8 cellular contexts compared by ENCODE assay signal in the genomic region with DNA sequence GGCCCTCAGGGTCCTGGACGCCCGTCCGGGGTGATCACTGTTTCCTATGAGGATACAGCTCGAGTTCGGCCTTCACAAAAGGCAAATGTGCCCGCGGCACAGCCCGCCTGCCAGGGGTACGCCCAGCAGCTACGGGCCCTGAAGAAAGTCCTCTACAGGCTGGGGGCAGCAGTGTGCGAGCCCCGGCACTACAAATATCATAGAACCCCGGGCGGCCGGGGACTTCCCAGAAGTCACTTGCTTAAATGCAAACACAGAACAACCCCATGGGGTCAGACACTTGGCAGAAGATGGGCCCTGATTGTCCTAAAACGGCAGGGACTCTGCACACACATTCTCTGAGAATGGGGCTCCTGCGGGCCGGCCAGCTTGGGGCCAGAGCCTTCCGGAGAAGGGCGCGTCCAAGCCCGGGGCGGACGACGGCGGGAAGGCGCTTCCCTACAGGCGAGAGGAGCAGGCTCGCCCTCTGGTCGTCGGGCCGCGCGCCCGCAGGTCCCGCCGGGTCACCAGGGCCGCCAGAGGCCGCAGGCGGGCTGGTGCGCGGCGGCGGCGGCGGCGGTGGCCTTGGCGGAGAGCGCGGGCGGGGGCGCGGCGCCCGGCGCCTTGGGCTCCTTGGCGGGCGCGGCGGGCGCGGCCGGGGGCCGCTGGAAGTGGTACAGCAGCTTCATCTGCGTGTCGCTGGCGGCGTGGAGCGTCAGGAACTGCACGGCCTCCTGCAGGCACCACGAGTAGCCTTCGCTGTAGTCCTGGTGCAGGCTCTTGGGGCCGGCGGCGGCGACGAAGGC. TPM values are rescaled to one million over a fixed set of nuclear protein-coding genes. Genes with fewer than 3 reads are reported as not detected.
DNase-seq lines count a peak whose midpoint lies in the region; ATAC-seq and TF ChIP-seq lines count a peak whose summit lies in the region.

No MANE protein-coding gene starts in this region.

- peaks cover 5% of the 10 kb centered on the region for H3K36me3 Mint-ChIP-seq in activated naive CD8-positive, alpha-beta T cell treated with anti-CD3 and anti-CD28 coated beads for 36 hours

- DNase-seq in cardiac muscle cell (ENCODE audit: low read depth in 1 of 2, low spot score in 1 of 2) (peak in 1 of 2 donors; percentile 73), left cardiac atrium (no peak), tibial artery (peak in 1 of 2 donors; percentile 79), HPDE6-E6E7 (ENCODE audit: extremely low spot score) (no peak), NCI-H1436 (lab: John Stamatoyannopoulos, UW) (no peak), NCI-H526 (lab: John Stamatoyannopoulos, UW) (no peak)
- DNase-seq in activated naive CD8-positive, alpha-beta T cell treated with anti-CD3 and anti-CD28 coated beads for 36 hours = peak; percentile 63

- H3K4me1 ChIP-seq in cardiac muscle cell (ENCODE audit: low read depth) = peaks cover 13% of the 10 kb centered on the region
- H3K4me1 ChIP-seq in tibial artery = peaks cover 15 to 69% (median 66%) of the 10 kb centered on the region in 4 donors

- H3K4me3 Mint-ChIP-seq in activated naive CD8-positive, alpha-beta T cell treated with anti-CD3 and anti-CD28 coated beads for 36 hours = peak overlapping the region; percentile 74

- peak overlapping the region; percentile 51 for H3K27ac Mint-ChIP-seq in activated naive CD8-positive, alpha-beta T cell treated with anti-CD3 and anti-CD28 coated beads for 36 hours

- H3K4me3 ChIP-seq in cardiac muscle cell = peak overlapping the region; percentile 20
- H3K4me3 ChIP-seq in tibial artery = peak overlapping the region; percentile 49 to 53

- no peaks in the 10 kb centered on the region for H3K9me3 Mint-ChIP-seq in activated naive CD8-positive, alpha-beta T cell treated with anti-CD3 and anti-CD28 coated beads for 36 hours

- peaks cover 72% of the 10 kb centered on the region for H3K27me3 ChIP-seq in cardiac muscle cell
- peaks cover 17% of the 10 kb centered on the region for H3K27me3 ChIP-seq in layer of hippocampus (ENCODE audit: control insufficient read depth, insufficient read depth, low read length)
- H3K27me3 ChIP-seq in tibial artery = peaks cover 0 to 11% of the 10 kb centered on the region in 2 donors

- intact Hi-C loops in left cardiac atrium (cut with DNase I) (no loop called here), tibial artery (cut with DNase I; ENCODE audit: low total_unique reads) (loop anchor here (2.0 to 5.0 kb wide), 2 partner anchors 137 to 334 kb away; a partner anchor contains a TSS)

- TF ChIP-seq CTCF in cardiac muscle cell (IDR thresholded peaks at IDR 0.05; ENCODE audit: low read depth, low read length) (no peak), tibial artery (IDR thresholded peaks at IDR 0.05) (no peak)

- H3K27me3 Mint-ChIP-seq in activated naive CD8-positive, alpha-beta T cell treated with anti-CD3 and anti-CD28 coated beads for 36 hours = peaks cover 6% of the 10 kb centered on the region

- H3K4me1 Mint-ChIP-seq in activated naive CD8-positive, alpha-beta T cell treated with anti-CD3 and anti-CD28 coated beads for 36 hours = peaks cover 28% of the 10 kb centered on the region

- H3K36me3 ChIP-seq in cardiac muscle cell (no peaks in the 10 kb centered on the region), tibial artery (no peaks in the 10 kb centered on the region)

- H3K27ac ChIP-seq in cardiac muscle cell (no peak overlapping the region), layer of hippocampus (ENCODE audit: low read depth, low read length) (peak overlapping the region; percentile 46), tibial artery (peak overlapping the region; percentile 79 to 84)

- ATAC-seq in left cardiac atrium = no peak

- H3K9me3 ChIP-seq in cardiac muscle cell (ENCODE audit: low read depth) = no peaks in the 10 kb centered on the region
- H3K9me3 ChIP-seq in tibial artery = no peaks in the 10 kb centered on the region

RNA-seq across cellular contexts. Expression of a gene that starts 0.9 kb away (rescaled TPM):
- total RNA-seq in cardiac muscle cell (not detected in 2 replicates), left cardiac atrium (under 1 TPM; 0.91 to 0.99 TPM)
- not detected in 2 replicates for polyA plus RNA-seq in cardiac muscle cell
- under 1 TPM in 1 of 2 experiments, not detected in 1; 0.28 TPM for total RNA-seq in activated naive CD8-positive, alpha-beta T cell treated with anti-CD3 and anti-CD28 coated beads for 36 hours

RNA-seq across cellular contexts. Expression of a gene that starts 2.8 kb away (rescaled TPM):
- total RNA-seq in cardiac muscle cell = 62.7 and 63.2 TPM in 2 replicates
- 44.5 and 72.6 TPM in 2 replicates for polyA plus RNA-seq in cardiac muscle cell
- total RNA-seq in left cardiac atrium = 10 to 100 TPM; 37.5 to 40.6 TPM
- 10 to 100 TPM; 29.8 to 34.3 TPM for total RNA-seq in activated naive CD8-positive, alpha-beta T cell treated with anti-CD3 and anti-CD28 coated beads for 36 hours

RNA-seq across cellular contexts. Expression of a gene that starts 27.0 kb away (rescaled TPM):
- total RNA-seq in cardiac muscle cell (0.14 and 0.24 TPM in 2 replicates), left cardiac atrium (10 to 100 TPM; 21.6 to 22.6 TPM)
- polyA plus RNA-seq in cardiac muscle cell = 0.75 TPM in 1 of 2 replicates, not detected in the other
- 100 to 1,000 TPM in 1 of 2 experiments, 10 to 100 TPM in 1; 99.6 to 104 TPM for total RNA-seq in activated naive CD8-positive, alpha-beta T cell treated with anti-CD3 and anti-CD28 coated beads for 36 hours

RNA-seq across cellular contexts. Expression of a gene that starts 53.1 kb away (rescaled TPM):
- total RNA-seq in cardiac muscle cell (0.33 and 0.53 TPM in 2 replicates), left cardiac atrium (under 1 TPM; 0.13 to 0.74 TPM)
- polyA plus RNA-seq in cardiac muscle cell = 0.44 and 1.5 TPM in 2 replicates
- total RNA-seq in activated naive CD8-positive, alpha-beta T cell treated with anti-CD3 and anti-CD28 coated beads for 36 hours = 1 to 10 TPM; 1.2 to 1.4 TPM

RNA-seq across cellular contexts. Expression of a gene that starts 57.4 kb away (rescaled TPM):
- total RNA-seq in cardiac muscle cell = 53.0 and 55.8 TPM in 2 replicates
- polyA plus RNA-seq in cardiac muscle cell = 59.5 and 59.7 TPM in 2 replicates
- total RNA-seq in left cardiac atrium = 10 to 100 TPM; 10.8 to 14.1 TPM
- 10 to 100 TPM; 42.2 to 43.2 TPM for total RNA-seq in activated naive CD8-positive, alpha-beta T cell treated with anti-CD3 and anti-CD28 coated beads for 36 hours

Comparison
In these comparisons a context has a peak if more than half of its experiments do, and no peak if none do; other contexts are left out.
1. RNA of a gene that starts 27.0 kb away (total RNA-seq): 99.6 to 104 TPM in activated naive CD8-positive, alpha-beta T cell treated with anti-CD3 and anti-CD28 coated beads for 36 hours and 21.6 to 22.6 TPM in left cardiac atrium; 0.14 to 0.24 TPM in cardiac muscle cell; every median in the first group is over 10 times any median in the second.